ENCODE assay signal across 9 cellular contexts in genomic region chr1:10835423-10836421, GRCh38. TPM values are rescaled to one million over a fixed set of nuclear protein-coding genes. Genes with fewer than 3 reads are reported as not detected.
DNase-seq lines count a peak whose midpoint lies in the region; ATAC-seq, FAIRE-seq and TF ChIP-seq lines count a peak whose summit lies in the region.
"Had no signal": no experiment of that assay in that cellular context is flagged by ENCODE, and none has a peak within 500 bp of the region (broad histone marks: within the 10 kb centered on the region; RNA-seq: fewer than 3 reads in every experiment).

No MANE protein-coding gene starts in this region.

- CTCF ChIA-PET in endothelial cell of umbilical vein (lab: Charles Lee): interaction anchor here (1.5 kb wide), 1 partner anchor 305 kb away, joined by 3 read pairs; no protein-coding TSS in a partner anchor

- H3K36me3 ChIP-seq in endothelial cell of umbilical vein (ENCODE audit: control insufficient read depth in 2 of 2, extremely low read depth in 1 of 2, insufficient read depth in 2 of 2, low read length in 2 of 2): no peaks in the 10 kb centered on the region

- H3K4me2 ChIP-seq in endothelial cell of umbilical vein (ENCODE audit: insufficient read depth, low read length): no peak overlapping the region

- peaks cover 3% of the 10 kb centered on the region for H3K4me1 Mint-ChIP-seq in activated T-cell treated with anti-CD3 and anti-CD28 coated beads, Interleukin-2, amount 50 U/mL, for 24 hours (ENCODE audit: low read depth)

- FAIRE-seq in endothelial cell of umbilical vein (lab: Jason Lieb, UNC): no peak

- H3K9me3 ChIP-seq in endothelial cell of umbilical vein (replicated peaks; ENCODE audit: control insufficient read depth, insufficient read depth, low read length): no peaks in the 10 kb centered on the region

- peaks cover 49% of the 10 kb centered on the region for H3K27me3 Mint-ChIP-seq in activated T-cell treated with anti-CD3 and anti-CD28 coated beads, Interleukin-2, amount 50 U/mL, for 24 hours

- peaks cover 4 to 14% of the 10 kb centered on the region in 2 experiments for H3K27me3 ChIP-seq in endothelial cell of umbilical vein (ENCODE audit: control insufficient read depth in 2 of 2, insufficient read depth in 2 of 2, low read length in 2 of 2)

- intact Hi-C loops in endothelial cell of umbilical vein (cut with micrococcal nuclease): no loop called here

- no peak overlapping the region for H3K4me3 Mint-ChIP-seq in activated T-cell treated with anti-CD3 and anti-CD28 coated beads, Interleukin-2, amount 50 U/mL, for 24 hours
- H3K4me3 Mint-ChIP-seq: memory B cell had no signal

- peak; percentile 32 for DNase-seq in activated T-cell treated with anti-CD3 and anti-CD28 coated beads, Interleukin-2, amount 50 U/mL, for 24 hours
- no peak for DNase-seq in activated T-cell treated with anti-CD3 and anti-CD28 coated beads for 4 hours
- DNase-seq in NCI-H524 (lab: John Stamatoyannopoulos, UW): peak; percentile 85 to 90
- peak; percentile 54 for DNase-seq in endothelial cell of umbilical vein (ENCODE audit: low read depth, low spot score)
- peak; percentile 6 for DNase-seq in retinal pigment epithelial cell (ENCODE audit: low read depth)
- no peak for DNase-seq in DMS114 treated with DMSO at 0.1 percent for 48 hours (lab: John Stamatoyannopoulos, UW; ENCODE audit: unreplicated experiment)
- no peak for DNase-seq in NOMO-1 treated with DMSO at 0.1 percent for 48 hours (lab: John Stamatoyannopoulos, UW; ENCODE audit: unreplicated experiment)

- no peak for TF ChIP-seq POLR2A in endothelial cell of umbilical vein (IDR thresholded peaks at IDR 0.05; ENCODE audit: low read depth, low read length)

- no peaks in the 10 kb centered on the region for H3K9me1 ChIP-seq in endothelial cell of umbilical vein (replicated peaks; ENCODE audit: control insufficient read depth, extremely low read depth, insufficient read depth, low read length)

- no peaks in the 10 kb centered on the region for H3K9me3 Mint-ChIP-seq in activated T-cell treated with anti-CD3 and anti-CD28 coated beads, Interleukin-2, amount 50 U/mL, for 24 hours

- no peak overlapping the region for H3K9ac ChIP-seq in endothelial cell of umbilical vein (replicated peaks; ENCODE audit: extremely low read depth, insufficient read depth, low read length)

- H4K20me1 ChIP-seq in endothelial cell of umbilical vein (replicated peaks; ENCODE audit: control insufficient read depth, extremely low read depth, insufficient read depth, low read length): no peaks in the 10 kb centered on the region

- no peak overlapping the region for H2AFZ ChIP-seq in endothelial cell of umbilical vein (ENCODE audit: low read depth, low read length)

- H3K4me3 ChIP-seq in endothelial cell of umbilical vein (replicated peaks in 1 of 3; ENCODE audit: insufficient read depth in 1 of 3, low read depth in 1 of 3, low read length in 3 of 3): no peak overlapping the region
- H3K4me3 ChIP-seq in retinal pigment epithelial cell (ENCODE audit: low read length): no peak overlapping the region

- H3K36me3 Mint-ChIP-seq in activated T-cell treated with anti-CD3 and anti-CD28 coated beads, Interleukin-2, amount 50 U/mL, for 24 hours (ENCODE audit: low read depth): no peaks in the 10 kb centered on the region
- H3K36me3 Mint-ChIP-seq: memory B cell had no signal

- no peak for ATAC-seq in GM21825 (IDR thresholded peaks at IDR 0.05; ENCODE audit: unreplicated experiment)

- dilution Hi-C loops in endothelial cell of umbilical vein (cut with MboI; ENCODE audit: extremely low pct_ligation_motif_present, low sequenced_read_pairs): no loop called here

- H3K27ac Mint-ChIP-seq in activated T-cell treated with anti-CD3 and anti-CD28 coated beads, Interleukin-2, amount 50 U/mL, for 24 hours: no peak overlapping the region
- H3K27ac Mint-ChIP-seq: memory B cell had no signal

- BruUV-seq in endothelial cell of umbilical vein (replicated peaks; lab: Mats Ljungman, UMichigan): no TSS peak

- H3K4me1 ChIP-seq in endothelial cell of umbilical vein (ENCODE audit: control insufficient read depth, extremely low read depth, insufficient read depth, low read length): no peaks in the 10 kb centered on the region

- H3K79me2 ChIP-seq in endothelial cell of umbilical vein (ENCODE audit: control insufficient read depth, insufficient read depth, low read length): no peaks in the 10 kb centered on the region

- POLR2A ChIA-PET in endothelial cell of umbilical vein (lab: Charles Lee): no interaction called here

- no peak for TF ChIP-seq CTCF in endothelial cell of umbilical vein (IDR thresholded peaks at IDR 0.05; ENCODE audit: extremely low read depth in 1 of 2, insufficient read depth in 1 of 2, low read depth in 1 of 2, low read length in 2 of 2)
- peak; percentile 9 for TF ChIP-seq CTCF in retinal pigment epithelial cell (conservative IDR thresholded peaks at IDR 0.05; ENCODE audit: low read depth, low read length)

- no peak overlapping the region for H3K27ac ChIP-seq in endothelial cell of umbilical vein (ENCODE audit: insufficient read depth, low read depth, low read length)

TF ChIP-seq in endothelial cell of umbilical vein, 7 proteins besides CTCF, POLR2A, EP300 and RAD21:
- no peak for TF ChIP-seq MAX (IDR thresholded peaks at IDR 0.05; ENCODE audit: insufficient read depth, insufficient read length)
- peak; percentile 83 for TF ChIP-seq EZH2 (IDR thresholded peaks at IDR 0.05; ENCODE audit: borderline replicate concordance, low read depth, low read length, severe bottlenecking)

RNA-seq across cellular contexts. Expression of gene CASZ1, which starts 39.3 kb away (rescaled TPM):
- 5.1 and 5.2 TPM in 2 replicates for total RNA-seq in endothelial cell of umbilical vein
- polyA plus RNA-seq in endothelial cell of umbilical vein: 1.5 and 1.9 TPM in 2 replicates
- polyA plus RNA-seq in endothelial cell of umbilical vein (2011; cell fraction: cytosol; rRNA removed): 0.89 and 1.0 TPM in 2 replicates
- 2.1 and 2.4 TPM in 2 replicates for polyA plus RNA-seq in endothelial cell of umbilical vein (2011; cell fraction: nucleus; rRNA removed)
- 0.99 and 1.5 TPM in 2 replicates for polyA plus RNA-seq in endothelial cell of umbilical vein (2012)
- polyA minus RNA-seq in endothelial cell of umbilical vein: 2.0 and 2.7 TPM in 2 replicates
- polyA minus RNA-seq in endothelial cell of umbilical vein (2011; cell fraction: cytosol; rRNA and poly(A)+ RNA removed): 1.5 TPM
- polyA minus RNA-seq in endothelial cell of umbilical vein (2011; cell fraction: nucleus; rRNA and poly(A)+ RNA removed): 0.67 and 2.1 TPM in 2 replicates

Comparison
In these comparisons a context has a peak if more than half of its experiments do, and no peak if none do; other contexts are left out.
1. DNase-seq: peak in activated T-cell treated with anti-CD3 and anti-CD28 coated beads, Interleukin-2, amount 50 U/mL, for 24 hours (single experiment), NCI-H524 (2 of 2), endothelial cell of umbilical vein (single experiment) and retinal pigment epithelial cell (single experiment); none in activated T-cell treated with anti-CD3 and anti-CD28 coated beads for 4 hours (single experiment), DMS114 treated with DMSO at 0.1 percent for 48 hours (single experiment) and NOMO-1 treated with DMSO at 0.1 percent for 48 hours (single experiment).